Comparison of ENCODE assay signal across 22 cellular contexts in the genomic region with DNA sequence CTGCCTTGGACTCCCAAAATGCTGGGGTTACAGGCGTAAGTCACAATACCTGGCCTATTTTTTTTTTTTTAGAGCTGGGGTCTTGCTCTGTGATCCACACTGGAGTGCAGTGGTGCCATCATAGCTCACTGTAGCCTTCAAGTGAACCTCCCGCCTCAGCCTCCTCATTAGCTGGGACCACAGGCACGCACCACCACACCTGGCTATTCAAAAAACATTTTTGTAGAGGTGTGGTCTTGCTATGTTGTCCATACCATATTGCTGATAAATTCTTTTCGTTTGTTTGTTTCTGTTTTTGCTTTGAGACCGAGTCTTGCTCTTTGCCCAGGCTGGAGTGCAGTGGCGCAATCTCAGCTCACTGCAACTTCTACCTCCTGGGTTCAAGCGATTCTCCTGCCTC.
"Had no signal": no experiment of that assay in that cellular context is flagged by ENCODE, and none has a peak within 500 bp of the region (broad histone marks: within the 10 kb centered on the region; RNA-seq: fewer than 3 reads in every experiment).

No MANE protein-coding gene starts in this region.

- H3K9me3 ChIP-seq: MG63, SJSA1 had no signal

- H3K4me3 ChIP-seq: MG63, SJSA1, SK-N-MC had no signal

- H3K27me3 ChIP-seq: MG63, SJSA1 had no signal

- DNase-seq: KBM-7, MG63, NCI-H1092, NCI-H1105 treated with DMSO at 0.1 percent for 48 hours, NCI-H1417 treated with DMSO at 0.1 percent for 48 hours, NCI-H146, NCI-H1694 treated with DMSO at 0.1 percent for 48 hours, NCI-H1930, NCI-H2081, NCI-H2107, NCI-H2171, NCI-H226, NCI-H446, NCI-H510A, NCI-H524 treated with DMSO at 0.1 percent for 48 hours, NCI-H69, NCI-H774, Right ventricle myocardium superior, RPMI8226, SIG-M5 had no signal

- H3K27ac ChIP-seq: SJSA1, SK-N-MC had no signal

- H3K4me1 ChIP-seq: SJSA1 had no signal
